Comparison of ENCODE assay signal across 8 cellular contexts in the genomic region with DNA sequence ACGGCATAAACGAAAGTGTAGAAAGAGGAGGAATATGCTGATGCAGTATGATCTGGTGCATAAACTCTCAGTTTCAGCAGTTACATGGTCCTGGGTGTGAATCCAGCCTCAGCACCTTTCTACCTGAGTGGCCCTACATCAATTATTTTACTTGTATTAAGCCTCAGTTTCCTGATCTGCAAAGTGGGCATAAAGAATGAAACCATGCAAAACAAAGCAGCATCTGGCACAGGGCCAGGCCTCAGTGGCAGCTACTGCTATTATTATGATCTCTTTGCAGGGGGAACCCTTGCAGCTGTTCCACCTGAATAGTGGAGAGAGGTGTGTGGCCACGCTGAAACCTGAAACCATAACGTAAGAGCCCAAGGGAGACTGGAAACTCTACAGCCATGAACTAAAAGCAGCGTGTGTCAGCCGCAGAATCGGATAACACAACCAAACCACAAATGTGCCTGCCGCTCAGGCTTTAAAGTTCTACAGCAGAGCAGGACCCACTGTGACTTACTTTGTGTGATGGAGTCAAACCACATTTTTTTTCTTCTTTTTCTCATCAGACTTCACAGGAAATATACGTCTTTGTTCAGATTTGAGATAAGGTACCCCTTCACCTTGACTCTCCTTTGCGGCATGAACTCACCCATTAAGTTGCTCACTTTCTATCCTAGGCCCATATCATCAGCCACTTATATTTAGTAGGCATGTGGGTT.
DNase-seq lines count a peak whose midpoint lies in the region; ATAC-seq and TF ChIP-seq lines count a peak whose summit lies in the region.

No MANE protein-coding gene starts in this region.

- ATAC-seq in GM21619 (IDR thresholded peaks at IDR 0.05; ENCODE audit: unreplicated experiment), result peak; percentile 87
- peak; percentile 89 to 94 for ATAC-seq in activated CD4-positive, CD25-positive, alpha-beta regulatory T cell treated with anti-CD3 and anti-CD28 coated beads, Interleukin-2, amount 50 U/mL, for 24 hours

- no peak for TF ChIP-seq CTCF in GM10248 (IDR thresholded peaks at IDR 0.05; ENCODE audit: control extremely low read depth, extremely low read depth, low read depth, missing control alignments)

- peak; percentile 81 for DNase-seq in GM10248 (ENCODE audit: extremely low spot score)
- DNase-seq in Kasumi-1 (lab: John Stamatoyannopoulos, UW), result peak; percentile 62 to 68
- peak; percentile 83 for DNase-seq in effector CD4-positive, alpha-beta T cell
- DNase-seq in stimulated activated CD4-positive, alpha-beta T cell treated with anti-CD3 and anti-CD28 coated beads, TNF-alpha, amount 100 ng/mL, for 48 hours (ENCODE audit: low read depth in 3 of 3), result peak; percentile 55 to 82 (median 70)
- no peak for DNase-seq in head of caudate nucleus
- DNase-seq in epidermal melanocyte (ENCODE audit: insufficient read length, low spot score), result no peak

- intact Hi-C loops in head of caudate nucleus (cut with DNase I), result no loop called here

- POLR2A ChIA-PET in GM10248 (lab: Yijun Ruan, JAX), result no interaction called here

- CTCF ChIA-PET in GM10248 (lab: Yijun Ruan, JAX), result interaction anchor here (0.9 to 2.0 kb wide), 6 partner anchors 9 to 312 kb away, joined by 3 to 9 read pairs (median 4); no protein-coding TSS in a partner anchor

Comparison
In these comparisons a context has a peak if more than half of its experiments do, and no peak if none do; other contexts are left out.
1. DNase-seq: peak in GM10248 (single experiment), Kasumi-1 (2 of 2), effector CD4-positive, alpha-beta T cell (single experiment) and stimulated activated CD4-positive, alpha-beta T cell treated with anti-CD3 and anti-CD28 coated beads, TNF-alpha, amount 100 ng/mL, for 48 hours (3 of 3); none in head of caudate nucleus (0 of 42) and epidermal melanocyte (single experiment).